ENCODE assay signal across 8 cellular contexts in the genomic region with DNA sequence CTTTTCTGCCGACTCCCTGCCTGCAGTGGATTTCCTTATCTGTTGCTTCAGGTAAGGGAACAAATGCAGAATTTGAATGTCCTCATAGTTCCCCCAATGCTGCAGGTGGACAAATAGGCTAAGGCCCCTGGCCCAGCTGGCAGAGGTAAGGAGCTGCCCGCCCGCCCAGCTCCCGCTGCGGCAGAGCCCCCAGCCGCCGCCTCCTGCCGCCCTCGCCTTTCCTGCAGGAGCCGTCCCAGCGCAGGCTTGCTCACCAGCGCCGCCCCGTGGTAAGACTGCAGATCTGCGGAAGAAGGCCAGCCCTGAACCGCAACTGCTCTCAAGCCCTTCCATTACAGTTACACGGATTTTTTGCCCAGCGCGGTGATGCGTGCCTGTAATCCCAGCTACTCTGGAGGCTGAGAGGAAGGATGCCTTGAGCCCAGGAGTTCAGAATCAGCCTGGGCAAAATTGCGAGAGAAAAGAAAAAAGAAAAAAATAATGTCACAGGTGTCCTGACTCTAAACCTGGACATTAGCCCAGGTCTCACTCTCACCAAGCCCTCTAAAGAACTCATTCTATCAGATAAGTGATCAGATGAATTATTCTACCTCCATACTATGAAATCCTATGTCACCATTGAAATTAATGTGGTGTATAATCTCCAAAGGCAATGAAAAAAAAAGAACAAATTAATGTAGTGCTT. TPM values are rescaled to one million over a fixed set of nuclear protein-coding genes. Genes with fewer than 3 reads are reported as not detected.
DNase-seq lines count a peak whose midpoint lies in the region; ATAC-seq and TF ChIP-seq lines count a peak whose summit lies in the region.

No MANE protein-coding gene starts in this region.

- CTCF ChIA-PET in HCT116 (lab: Charles Lee): interaction anchor here (0.6 to 1.8 kb wide), 13 partner anchors 12 to 558 kb away, joined by 3 to 10 read pairs (median 3); no protein-coding TSS in a partner anchor

- ATAC-seq in HCT116: peak; percentile 92
- peak; percentile 75 for ATAC-seq in effector memory CD8-positive, alpha-beta T cell (replicated peaks)

- no TSS peak for BruUV-seq in HCT116 (replicated peaks; lab: Mats Ljungman, UMichigan)

- no peak for TF ChIP-seq POLR2A in HCT116 (IDR thresholded peaks at IDR 0.05; ENCODE audit: borderline replicate concordance, extremely low read depth, insufficient read depth, insufficient read length)

- no peaks in the 10 kb centered on the region for H3K79me2 ChIP-seq in HCT116 (ENCODE audit: insufficient read depth, low read length)

- POLR2A ChIA-PET in HCT116 (lab: Charles Lee): no interaction called here

- no peak overlapping the region for H3K9ac ChIP-seq in HCT116 (ENCODE audit: low read length)

- H3K9me3 ChIP-seq in HCT116 (ENCODE audit: control insufficient read depth in 1 of 2, insufficient read depth in 1 of 2, low read depth in 1 of 2, low read length in 2 of 2): no peaks in the 10 kb centered on the region

- no peaks in the 10 kb centered on the region for H4K20me1 ChIP-seq in HCT116 (ENCODE audit: insufficient read depth)

- H3K27me3 ChIP-seq in HCT116 (ENCODE audit: insufficient read depth, low read length): no peaks in the 10 kb centered on the region

- H3K36me3 Mint-ChIP-seq in CD14-positive monocyte (no peaks in the 10 kb centered on the region), mesothelial cell of epicardium (no peaks in the 10 kb centered on the region)
- no peaks in the 10 kb centered on the region for H3K36me3 Mint-ChIP-seq in effector memory CD8-positive, alpha-beta T cell (ENCODE audit: insufficient read depth)

- H3K36me3 ChIP-seq in HCT116 (ENCODE audit: control insufficient read depth in 1 of 2, insufficient read depth in 2 of 2, low read length in 2 of 2): no peaks in the 10 kb centered on the region

- H3K4me3 Mint-ChIP-seq in CD14-positive monocyte (peak overlapping the region; percentile 57 to 66), mesothelial cell of epicardium (no peak overlapping the region)
- peak overlapping the region in 1 of 2 donors; percentile 28 for H3K4me3 Mint-ChIP-seq in effector memory CD8-positive, alpha-beta T cell

- TF ChIP-seq RAD21 in HCT116 (IDR thresholded peaks at IDR 0.05; ENCODE audit: low read depth): peak; percentile 82

- no peaks in the 10 kb centered on the region for H3K9me2 ChIP-seq in HCT116 (ENCODE audit: insufficient read depth)

- TF ChIP-seq CTCF in CD14-positive monocyte (IDR thresholded peaks at IDR 0.05) (peak; percentile 97), HCT116 (IDR thresholded peaks at IDR 0.05 in 2 of 3, conservative IDR thresholded peaks at IDR 0.05 in 1 of 3; ENCODE audit: borderline replicate concordance in 1 of 3, insufficient read depth in 1 of 3, low read depth in 2 of 3, low read length in 2 of 3) (peak; percentile 75 to 94 (median 93)), mesothelial cell of epicardium (IDR thresholded peaks at IDR 0.05; ENCODE audit: unreplicated experiment) (peak; percentile 94)

- DNase-seq in CD14-positive monocyte (ENCODE audit: low spot score) (peak; percentile 77), HCT116 (ENCODE audit: low read depth, low spot score) (peak; percentile 34), NCI-H82 (lab: John Stamatoyannopoulos, UW) (peak; percentile 85), mesothelial cell of epicardium (ENCODE audit: low spot score in 2 of 2, unreplicated experiment in 2 of 2) (peak; percentile 80 to 94), GF-D8 (lab: John Stamatoyannopoulos, UW) (no peak)
- peak; percentile 92 for DNase-seq in activated CD8-positive, alpha-beta memory T cell treated with anti-CD3 and anti-CD28 coated beads for 24 hours
- peak; percentile 59 to 70 (median 67) for DNase-seq in effector memory CD8-positive, alpha-beta T cell
- DNase-seq in stimulated activated CD8-positive, alpha-beta memory T cell treated with anti-CD3 and anti-CD28 coated beads, Interleukin-15, amount 100 ng/mL, for 48 hours (ENCODE audit: low read depth in 2 of 2): peak; percentile 44 to 59

- H3K27me3 Mint-ChIP-seq in CD14-positive monocyte (ENCODE audit: low read depth in 3 of 3): peaks cover 6 to 18% (median 12%) of the 10 kb centered on the region in 3 donors
- H3K27me3 Mint-ChIP-seq in effector memory CD8-positive, alpha-beta T cell: peaks cover 32 to 68% of the 10 kb centered on the region in 2 donors
- H3K27me3 Mint-ChIP-seq in mesothelial cell of epicardium (ENCODE audit: low read depth): no peaks in the 10 kb centered on the region

- H3K4me3 ChIP-seq in HCT116 (replicated peaks in 1 of 2; ENCODE audit: low read depth in 1 of 2, low read length in 2 of 2): peak overlapping the region; percentile 9 to 17; a peak in 3 of 4 replicates

- H3K27ac ChIP-seq in HCT116 (ENCODE audit: low read depth, low read length): no peak overlapping the region

- peaks cover 3 to 8% of the 10 kb centered on the region in 2 experiments; a peak in 2 of 4 replicates for H3K4me1 ChIP-seq in HCT116 (ENCODE audit: control insufficient read depth in 1 of 2, insufficient read depth in 2 of 2, low read length in 2 of 2)

- H3K27ac Mint-ChIP-seq in CD14-positive monocyte (no peak overlapping the region), mesothelial cell of epicardium (no peak overlapping the region)
- H3K27ac Mint-ChIP-seq in effector memory CD8-positive, alpha-beta T cell: peak overlapping the region in 1 of 2 donors; percentile 18

- H3K9me3 Mint-ChIP-seq in CD14-positive monocyte (peaks cover 0 to 3% (median 0%) of the 10 kb centered on the region in 7 donors), mesothelial cell of epicardium (no peaks in the 10 kb centered on the region)
- no peaks in the 10 kb centered on the region for H3K9me3 Mint-ChIP-seq in effector memory CD8-positive, alpha-beta T cell

- RAD21 ChIA-PET in HCT116 (lab: Charles Lee; ENCODE audit: low non-redundant PET in 1 of 2, low total read pairs in 2 of 2, uncharacterized antibody in 2 of 2, unreplicated experiment in 2 of 2): interaction anchor here in 1 of 2 experiments (0.8 to 1.7 kb wide), 2 partner anchors 114 to 554 kb away, joined by 3 to 9 read pairs; no protein-coding TSS in a partner anchor

- H3K4me1 Mint-ChIP-seq in CD14-positive monocyte (peaks cover 32% of the 10 kb centered on the region), mesothelial cell of epicardium (peaks cover 23% of the 10 kb centered on the region)
- peaks cover 5 to 6% of the 10 kb centered on the region in 2 donors for H3K4me1 Mint-ChIP-seq in effector memory CD8-positive, alpha-beta T cell (ENCODE audit: low read depth in 2 of 2)

- H2AFZ ChIP-seq in HCT116 (ENCODE audit: low read depth, low read length, poor library complexity, severe bottlenecking): peak overlapping the region; percentile 66

- H3K4me2 ChIP-seq in HCT116 (ENCODE audit: low read length): peak overlapping the region; percentile 63

- intact Hi-C loops in CD14-positive monocyte (cut with micrococcal nuclease) (loop anchor here (2.0 to 10.0 kb wide), 2 partner anchors 70 kb away; no protein-coding TSS in a partner anchor), HCT116 (cut with micrococcal nuclease) (loop anchor here (1.0 to 10.0 kb wide), 4 partner anchors 90 to 554 kb away; no protein-coding TSS in a partner anchor)

TF ChIP-seq in HCT116, 20 proteins besides CTCF, POLR2A, EP300 and RAD21 (continues in another document):
- TF ChIP-seq ZBTB33 (IDR thresholded peaks at IDR 0.05; ENCODE audit: extremely low read depth, insufficient replicate concordance, low read length): no peak
- 0 out of 2 replicates have a peak, but pooled peaks have one; percentile 11 for TF ChIP-seq ELF1 (IDR thresholded peaks at IDR 0.05; ENCODE audit: borderline replicate concordance, low read depth)
- peak; percentile 28; the same call in 1 of the 2 replicates for TF ChIP-seq CBX3 (IDR thresholded peaks at IDR 0.05; ENCODE audit: low read depth)
- no peak for TF ChIP-seq EZH2phosphoT487 (IDR thresholded peaks at IDR 0.05; ENCODE audit: borderline replicate concordance)
- peak; percentile 29; the same call in 1 of the 2 replicates for TF ChIP-seq EGR1 (IDR thresholded peaks at IDR 0.05; ENCODE audit: low read depth)

RNA-seq across cellular contexts. Expression of gene EMID1, which starts 51.2 kb away (rescaled TPM):
- polyA plus RNA-seq in CD14-positive monocyte: not detected
- total RNA-seq in HCT116 (2021; ENCODE audit: unreplicated experiment): 9.6 TPM
- 13.4 and 16.1 TPM in 2 replicates for polyA plus RNA-seq in HCT116 (2012)
- 15.7 to 18.1 TPM (median 17.6 TPM) in 3 replicates for total RNA-seq in mesothelial cell of epicardium
